15 cellular contexts compared by ENCODE assay signal in the genomic region with DNA sequence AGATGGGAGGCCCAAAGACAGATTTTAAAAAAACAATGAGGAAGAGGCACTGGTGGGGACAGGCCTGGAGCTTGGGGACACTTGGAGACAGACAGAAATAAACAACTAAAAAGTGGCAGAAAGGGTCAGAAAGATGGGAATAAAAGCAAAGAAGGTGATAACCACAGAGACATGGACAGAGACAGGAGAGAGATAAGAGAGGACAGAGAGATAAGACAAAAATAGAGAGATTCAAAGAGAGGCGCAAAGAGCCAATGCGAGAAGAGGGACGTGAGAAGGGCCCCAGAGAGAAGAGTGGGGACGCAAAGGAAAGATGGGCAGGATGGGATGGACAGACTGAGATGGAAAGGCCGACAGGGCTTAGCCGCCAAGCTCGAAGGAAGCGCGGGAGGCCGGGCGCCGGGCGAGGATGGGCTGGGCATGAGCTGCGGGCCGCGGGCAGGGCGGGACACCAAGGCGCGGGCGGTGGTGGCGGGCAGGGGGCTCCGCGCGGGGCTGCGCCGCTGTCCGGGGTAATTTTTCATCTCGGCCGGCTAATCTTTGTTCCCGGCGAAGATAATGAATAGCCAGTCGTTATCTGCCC. TPM values are rescaled to one million over a fixed set of nuclear protein-coding genes. Genes with fewer than 3 reads are reported as not detected.
A peak's percentile ranks its signal among the peaks of the same experiment; 100 is the strongest.
DNase-seq lines count a peak whose midpoint lies in the region; ATAC-seq and TF ChIP-seq lines count a peak whose summit lies in the region.
"Had no signal": no experiment of that assay in that cellular context is flagged by ENCODE, and none has a peak within 500 bp of the region (broad histone marks: within the 10 kb centered on the region; RNA-seq: fewer than 3 reads in every experiment).

No MANE protein-coding gene starts in this region.

- H3K27me3 Mint-ChIP-seq in activated naive CD8-positive, alpha-beta T cell: peaks cover 36% of the 10 kb centered on the region
- H3K27me3 Mint-ChIP-seq in activated naive CD8-positive, alpha-beta T cell treated with anti-CD3 and anti-CD28 coated beads, Interleukin-2, amount 50 U/mL, for 24 hours: peaks cover 63% of the 10 kb centered on the region
- H3K27me3 Mint-ChIP-seq in type B pancreatic cell: peaks cover 79% of the 10 kb centered on the region

- no peak overlapping the region for H3K27ac Mint-ChIP-seq in activated naive CD8-positive, alpha-beta T cell
- no peak overlapping the region for H3K27ac Mint-ChIP-seq in activated naive CD8-positive, alpha-beta T cell treated with anti-CD3 and anti-CD28 coated beads, Interleukin-2, amount 50 U/mL, for 24 hours
- no peak overlapping the region for H3K27ac Mint-ChIP-seq in type B pancreatic cell

- no peak for ATAC-seq in activated naive CD8-positive, alpha-beta T cell treated with anti-CD3 and anti-CD28 coated beads, Interleukin-2, amount 50 U/mL, for 24 hours
- ATAC-seq in GM18868 (IDR thresholded peaks at IDR 0.05; ENCODE audit: unreplicated experiment): no peak

- no peaks in the 10 kb centered on the region for H3K9me3 Mint-ChIP-seq in activated naive CD8-positive, alpha-beta T cell (ENCODE audit: low read depth)
- H3K9me3 Mint-ChIP-seq in activated naive CD8-positive, alpha-beta T cell treated with anti-CD3 and anti-CD28 coated beads, Interleukin-2, amount 50 U/mL, for 24 hours: no peaks in the 10 kb centered on the region
- no peaks in the 10 kb centered on the region for H3K9me3 Mint-ChIP-seq in type B pancreatic cell

- H3K4me3 Mint-ChIP-seq in activated naive CD8-positive, alpha-beta T cell: peak overlapping the region; percentile 30
- H3K4me3 Mint-ChIP-seq in activated naive CD8-positive, alpha-beta T cell treated with anti-CD3 and anti-CD28 coated beads, Interleukin-2, amount 50 U/mL, for 24 hours: no peak overlapping the region
- peak overlapping the region; percentile 85 for H3K4me3 Mint-ChIP-seq in type B pancreatic cell

- no peak for DNase-seq in activated naive CD8-positive, alpha-beta T cell treated with anti-CD3 and anti-CD28 coated beads, Interleukin-2, amount 50 U/mL, for 24 hours
- peak; percentile 46 for DNase-seq in activated CD8-positive, alpha-beta memory T cell treated with anti-CD3 and anti-CD28 coated beads, Interleukin-2, amount 50 U/mL, for 48 hours
- DNase-seq in mesenteric fat pad (ENCODE audit: low spot score): peak; percentile 87
- peak; percentile 67 for DNase-seq in type B pancreatic cell (ENCODE audit: extremely low spot score, unreplicated experiment)
- no peak for DNase-seq in NCI-H345 treated with DMSO at 0.1 percent for 48 hours (lab: John Stamatoyannopoulos, UW; ENCODE audit: unreplicated experiment)
- no peak for DNase-seq in NCI-H524 treated with DMSO at 0.1 percent for 48 hours (lab: John Stamatoyannopoulos, UW)
- DNase-seq: activated CD4-positive, CD25-positive, alpha-beta regulatory T cell treated with anti-CD3 and anti-CD28 coated beads, Interleukin-2, amount 50 U/mL, for 72 hours; caudate nucleus; GOT3; SJCRH30 had no signal

- H3K4me1 Mint-ChIP-seq in activated naive CD8-positive, alpha-beta T cell (ENCODE audit: low read depth): peaks cover 14% of the 10 kb centered on the region
- peaks cover 11% of the 10 kb centered on the region for H3K4me1 Mint-ChIP-seq in activated naive CD8-positive, alpha-beta T cell treated with anti-CD3 and anti-CD28 coated beads, Interleukin-2, amount 50 U/mL, for 24 hours
- peaks cover 18% of the 10 kb centered on the region for H3K4me1 Mint-ChIP-seq in type B pancreatic cell (ENCODE audit: unreplicated experiment)

- no peak for TF ChIP-seq CTCF in type B pancreatic cell (conservative IDR thresholded peaks at IDR 0.05)

- no peaks in the 10 kb centered on the region for H3K36me3 Mint-ChIP-seq in activated naive CD8-positive, alpha-beta T cell
- H3K36me3 Mint-ChIP-seq in activated naive CD8-positive, alpha-beta T cell treated with anti-CD3 and anti-CD28 coated beads, Interleukin-2, amount 50 U/mL, for 24 hours (ENCODE audit: low read depth): no peaks in the 10 kb centered on the region
- H3K36me3 Mint-ChIP-seq in type B pancreatic cell: peaks cover 18% of the 10 kb centered on the region

RNA-seq across cellular contexts. Expression of a gene that starts 3.1 kb away (rescaled TPM):
- 15.4 TPM for total RNA-seq in mesenteric fat pad
- total RNA-seq in type B pancreatic cell (ENCODE audit: low replicate concordance): 14.1 and 23.9 TPM in 2 replicates

RNA-seq across cellular contexts. Expression of a gene that starts 29.4 kb away (rescaled TPM):
- total RNA-seq in mesenteric fat pad: not detected
- total RNA-seq in type B pancreatic cell (ENCODE audit: low replicate concordance): not detected in 2 replicates
- total RNA-seq: Daoy, M059J, pancreas, SJCRH30 had no signal

Comparison
In these comparisons a context has a peak if more than half of its experiments do, and no peak if none do; other contexts are left out.
1. DNase-seq: peak in activated CD8-positive, alpha-beta memory T cell treated with anti-CD3 and anti-CD28 coated beads, Interleukin-2, amount 50 U/mL, for 48 hours (single experiment), mesenteric fat pad (single experiment) and type B pancreatic cell (single experiment); none in activated naive CD8-positive, alpha-beta T cell treated with anti-CD3 and anti-CD28 coated beads, Interleukin-2, amount 50 U/mL, for 24 hours (single experiment), NCI-H345 treated with DMSO at 0.1 percent for 48 hours (single experiment) and NCI-H524 treated with DMSO at 0.1 percent for 48 hours (single experiment).